25 cellular contexts compared by ENCODE assay signal in genomic region chr3:153115326-153115725, GRCh38.
"Had no signal": no experiment of that assay in that cellular context is flagged by ENCODE, and none has a peak within 500 bp of the region (broad histone marks: within the 10 kb centered on the region; RNA-seq: fewer than 3 reads in every experiment).

No MANE protein-coding gene starts in this region.

- H3K27me3 ChIP-seq: colonic mucosa, dorsolateral prefrontal cortex, esophagus muscularis mucosa, esophagus squamous epithelium, foreskin keratinocyte, gastrocnemius medialis, gastroesophageal sphincter, heart left ventricle, heart right ventricle had no signal

- H3K27me3 Mint-ChIP-seq: dendritic cell treated with granulocyte-macrophage colony-stimulating factor and Interleukin-4, amounts not matched to agents 40 ng/mL and 50 ng/mL, for 4 days had no signal

- H3K4me1 Mint-ChIP-seq: endodermal cell had no signal

- H3K4me3 Mint-ChIP-seq: dendritic cell treated with granulocyte-macrophage colony-stimulating factor and Interleukin-4, amounts not matched to agents 40 ng/mL and 50 ng/mL, for 4 days; effector memory CD8-positive, alpha-beta T cell; endodermal cell had no signal

- H3K9me3 ChIP-seq: colonic mucosa, esophagus muscularis mucosa, esophagus squamous epithelium, gastrocnemius medialis, gastroesophageal sphincter, heart left ventricle, heart right ventricle had no signal

- DNase-seq: colonic mucosa; cortex of kidney; dermis blood vessel endothelial cell; dorsolateral prefrontal cortex; effector CD4-positive, alpha-beta T cell; effector CD8-positive, alpha-beta T cell; effector memory CD4-positive, alpha-beta T cell; effector memory CD8-positive, alpha-beta T cell; endodermal cell; erythroblast; esophagus squamous epithelium; foreskin fibroblast; foreskin keratinocyte; foreskin melanocyte; gastrocnemius medialis; glutamatergic neuron; head of caudate nucleus; heart left ventricle; heart right ventricle had no signal

- H3K36me3 ChIP-seq: colonic mucosa, esophagus muscularis mucosa, esophagus squamous epithelium, gastrocnemius medialis, gastroesophageal sphincter, heart left ventricle, heart right ventricle had no signal

- H3K4me3 ChIP-seq: colonic mucosa, coronary artery, dorsolateral prefrontal cortex, esophagus muscularis mucosa, esophagus squamous epithelium, gastrocnemius medialis, gastroesophageal sphincter, heart left ventricle, heart right ventricle had no signal

- ATAC-seq: effector memory CD8-positive, alpha-beta T cell; esophagus mucosa; foreskin keratinocyte; gastrocnemius medialis; gastroesophageal sphincter; heart left ventricle; heart right ventricle had no signal

- H3K9me3 Mint-ChIP-seq: dendritic cell treated with granulocyte-macrophage colony-stimulating factor and Interleukin-4, amounts not matched to agents 40 ng/mL and 50 ng/mL, for 4 days; effector memory CD8-positive, alpha-beta T cell; endodermal cell had no signal

- H3K27ac Mint-ChIP-seq: dendritic cell treated with granulocyte-macrophage colony-stimulating factor and Interleukin-4, amounts not matched to agents 40 ng/mL and 50 ng/mL, for 4 days; effector memory CD8-positive, alpha-beta T cell; endodermal cell had no signal

- H3K27ac ChIP-seq: colonic mucosa, coronary artery, dorsolateral prefrontal cortex, epithelial cell of prostate, esophagus muscularis mucosa, esophagus squamous epithelium, foreskin keratinocyte, gastrocnemius medialis, gastroesophageal sphincter, heart left ventricle, heart right ventricle had no signal

- H3K4me1 ChIP-seq: colonic mucosa, esophagus muscularis mucosa, esophagus squamous epithelium, foreskin keratinocyte, gastrocnemius medialis, gastroesophageal sphincter, heart right ventricle had no signal
